Comparison of ENCODE assay signal across 7 cellular contexts in genomic region chr14:33792387-33793368, GRCh38.
DNase-seq lines count a peak whose midpoint lies in the region; ATAC-seq and TF ChIP-seq lines count a peak whose summit lies in the region.

No MANE protein-coding gene starts in this region.

- peak overlapping the region; percentile 78 for H3K4me3 Mint-ChIP-seq in activated CD4-positive, alpha-beta T cell treated with anti-CD3 and anti-CD28 coated beads, Interleukin-2, amount 10 ng/mL, durations not matched to agents 24 days and 14 days

- H3K36me3 ChIP-seq in left lung, result no peaks in the 10 kb centered on the region

- H3K27me3 ChIP-seq in left lung, result peaks cover 0 to 36% of the 10 kb centered on the region in 2 donors

- H3K9me3 Mint-ChIP-seq in activated CD4-positive, alpha-beta T cell treated with anti-CD3 and anti-CD28 coated beads, Interleukin-2, amount 10 ng/mL, durations not matched to agents 24 days and 14 days, result no peaks in the 10 kb centered on the region

- peak; percentile 73 for DNase-seq in GM13977 (ENCODE audit: low spot score)
- peak; percentile 74 to 77 for DNase-seq in NCI-H446 (lab: John Stamatoyannopoulos, UW)
- DNase-seq in activated CD4-positive, alpha-beta T cell treated with anti-CD3 and anti-CD28 coated beads, Interleukin-2, amount 10 ng/mL, durations not matched to agents 24 days and 14 days, result peak; percentile 91
- DNase-seq in left lung, result peak; percentile 65 to 89
- peak; percentile 74 to 78 for DNase-seq in stimulated activated CD4-positive, alpha-beta T cell treated with anti-CD3 and anti-CD28 coated beads, Interleukin-2, amount 100 ng/mL, for 48 hours

- TF ChIP-seq CTCF in GM13977 (IDR thresholded peaks at IDR 0.05; ENCODE audit: extremely low read depth, insufficient read depth, missing control alignments) (peak; percentile 95), left lung (IDR thresholded peaks at IDR 0.05) (peak; percentile 85 to 93)

- no peak overlapping the region for H3K4me3 ChIP-seq in left lung

- intact Hi-C loops in activated CD4-positive, alpha-beta T cell treated with anti-CD3 and anti-CD28 coated beads, Interleukin-2, amount 10 ng/mL, durations not matched to agents 24 days and 14 days (cut with micrococcal nuclease), result loop anchor here (1.0 to 5.0 kb wide), 5 partner anchors 315 to 1216 kb away; partner anchors contain the start of gene NPAS3
- intact Hi-C loops in left lung (cut with DNase I), result loop anchor here in 1 of 2 donors (10.0 kb wide), 1 partner anchor 1218 kb away; no protein-coding TSS in a partner anchor

- no peak overlapping the region for H3K27ac Mint-ChIP-seq in activated CD4-positive, alpha-beta T cell treated with anti-CD3 and anti-CD28 coated beads, Interleukin-2, amount 10 ng/mL, durations not matched to agents 24 days and 14 days

- ATAC-seq in HG03103 (IDR thresholded peaks at IDR 0.05; ENCODE audit: low read depth, unreplicated experiment), result peak; percentile 41
- ATAC-seq in left lung, result peak; percentile 96

- H3K27ac ChIP-seq in cingulate gyrus (ENCODE audit: low read depth, low read length), result peak overlapping the region; percentile 48
- H3K27ac ChIP-seq in left lung, result no peak overlapping the region

- H3K27me3 Mint-ChIP-seq in activated CD4-positive, alpha-beta T cell treated with anti-CD3 and anti-CD28 coated beads, Interleukin-2, amount 10 ng/mL, durations not matched to agents 24 days and 14 days, result peaks cover 52% of the 10 kb centered on the region

- H3K4me1 ChIP-seq in left lung, result peaks cover 0 to 4% of the 10 kb centered on the region in 2 donors

- no peaks in the 10 kb centered on the region for H3K36me3 Mint-ChIP-seq in activated CD4-positive, alpha-beta T cell treated with anti-CD3 and anti-CD28 coated beads, Interleukin-2, amount 10 ng/mL, durations not matched to agents 24 days and 14 days (ENCODE audit: low read depth)

- H3K4me1 Mint-ChIP-seq in activated CD4-positive, alpha-beta T cell treated with anti-CD3 and anti-CD28 coated beads, Interleukin-2, amount 10 ng/mL, durations not matched to agents 24 days and 14 days, result peaks cover 21% of the 10 kb centered on the region

- H3K9me3 ChIP-seq in left lung, result no peaks in the 10 kb centered on the region

- in situ Hi-C loops in GM13977 (cut with MboI; ENCODE audit: low pct_unique_long_range_greater_than_20kb, low sequenced_read_pairs, unreplicated experiment), result loop anchor here (10.0 to 25.0 kb wide), 2 partner anchors 1080 to 1208 kb away; no protein-coding TSS in a partner anchor
